ENCODE assay signal across 23 cellular contexts in genomic region chrX:53471346-53471745, GRCh38. TPM values are rescaled to one million over a fixed set of nuclear protein-coding genes. Genes with fewer than 3 reads are reported as not detected.
DNase-seq lines count a peak whose midpoint lies in the region; ATAC-seq and TF ChIP-seq lines count a peak whose summit lies in the region.
"Had no signal": no experiment of that assay in that cellular context is flagged by ENCODE, and none has a peak within 500 bp of the region (broad histone marks: within the 10 kb centered on the region; RNA-seq: fewer than 3 reads in every experiment).

No MANE protein-coding gene starts in this region.

- H3K9ac ChIP-seq in GM23248 = no peak overlapping the region
- H3K9ac ChIP-seq: BLaER1 had no signal

- no peaks in the 10 kb centered on the region for H4K20me1 ChIP-seq in GM23248 (ENCODE audit: insufficient read depth)
- H4K20me1 ChIP-seq: BLaER1 had no signal

- no peaks in the 10 kb centered on the region for H3K9me3 ChIP-seq in GM23248 (ENCODE audit: low read depth)
- H3K9me3 ChIP-seq: A549, BE2C, BLaER1 had no signal

- in situ Hi-C loops in GM23248 (cut with MboI) = no loop called here

- no peak for ATAC-seq in HG03135 (IDR thresholded peaks at IDR 0.05; ENCODE audit: unreplicated experiment)
- ATAC-seq: A549 had no signal

- H3K27me3 ChIP-seq in GM23248 (replicated peaks; ENCODE audit: insufficient read depth) = no peaks in the 10 kb centered on the region
- H3K27me3 ChIP-seq: BE2C had no signal

- H3K4me1 ChIP-seq in GM23248 (ENCODE audit: insufficient read depth) = peaks cover 13% of the 10 kb centered on the region
- H3K4me1 ChIP-seq: A549, BE2C, BLaER1 had no signal

- no peaks in the 10 kb centered on the region for H3K9me2 ChIP-seq in GM23248 (ENCODE audit: insufficient read depth)

- TF ChIP-seq CTCF in fibroblast of mammary gland (conservative IDR thresholded peaks at IDR 0.05; ENCODE audit: control insufficient read depth, insufficient read depth, low read depth, low read length) = no peak

- H2AFZ ChIP-seq in GM23248 = no peak overlapping the region

- no peaks in the 10 kb centered on the region for H3K36me3 ChIP-seq in GM23248 (ENCODE audit: low read depth)
- H3K36me3 ChIP-seq: BE2C, BLaER1 had no signal

- WGBS in GM23248 (ENCODE audit: low coverage in 1 of 2, low lambda C conversion rate in 2 of 2, missing lambda C conversion rate in 2 of 2), 2 experiments = 60 to 75% methylated on average over 3 of the region's 3 CpGs

- H3K27ac ChIP-seq in GM23248 = no peak overlapping the region
- H3K27ac ChIP-seq: 22Rv1, A549, BLaER1 had no signal

- no peak overlapping the region for H3K4me2 ChIP-seq in GM23248 (ENCODE audit: unreplicated experiment)
- H3K4me2 ChIP-seq: A549, BLaER1 had no signal

- peak; percentile 12 for DNase-seq in AG20443 (ENCODE audit: low spot score)
- DNase-seq in GM23248 = peak; percentile 26
- DNase-seq in RPMI7951 (ENCODE audit: low read depth) = peak; percentile 47
- DNase-seq in fibroblast of mammary gland (ENCODE audit: low read depth) = peak; percentile 50
- no peak for DNase-seq in SIG-M5 (lab: John Stamatoyannopoulos, UW)
- DNase-seq in NCI-H146 (lab: John Stamatoyannopoulos, UW) = no peak
- DNase-seq: BE2C; C1 segment of cervical spinal cord; CD4-positive, alpha-beta memory T cell; CD4-positive, CD25-positive, alpha-beta regulatory T cell; CD8-positive, alpha-beta memory T cell; COR-L47; DMS 273 treated with DMSO at 0.1 percent for 48 hours; DMS153; DMS53; DMS79; DND-41; EL; GDM1 had no signal

- no peaks in the 10 kb centered on the region for H3K79me2 ChIP-seq in GM23248 (ENCODE audit: insufficient read depth)

- H3F3A ChIP-seq in GM23248 (ENCODE audit: insufficient read depth) = no peaks in the 10 kb centered on the region

- H3K4me3 ChIP-seq in GM23248 (no peak overlapping the region), fibroblast of mammary gland (ENCODE audit: control insufficient read depth, low read depth, low read length) (no peak overlapping the region)
- H3K4me3 ChIP-seq: A549, BLaER1 had no signal

RNA-seq across cellular contexts. Expression of gene HSD17B10, which starts 37.2 kb away (rescaled TPM):
- 33.1 and 47.9 TPM in 2 replicates for total RNA-seq in GM23248 (2014; rRNA removed; shearing (Covaris generic))
- polyA plus RNA-seq in GM23248 (2016; fragmentation: Nextera tagmentation; extraction: Ambion mirVana) = 70.2 and 73.3 TPM in 2 replicates
- 139 and 144 TPM in 2 replicates for total RNA-seq in RPMI7951 (2014; rRNA removed; shearing (Covaris generic))

RNA-seq across cellular contexts. Expression of gene RIBC1, which starts 48.7 kb away (rescaled TPM):
- 0.25 and 0.32 TPM in 2 replicates for total RNA-seq in GM23248 (2014; rRNA removed; shearing (Covaris generic))
- 0.48 and 0.70 TPM in 2 replicates for polyA plus RNA-seq in GM23248 (2016; fragmentation: Nextera tagmentation; extraction: Ambion mirVana)
- 1.1 and 1.6 TPM in 2 replicates for total RNA-seq in RPMI7951 (2014; rRNA removed; shearing (Covaris generic))

RNA-seq across cellular contexts. Expression of gene SMC1A, which starts 48.9 kb away (rescaled TPM):
- total RNA-seq in GM23248 (2014; rRNA removed; shearing (Covaris generic)) = 16.8 and 21.1 TPM in 2 replicates
- polyA plus RNA-seq in GM23248 (2016; fragmentation: Nextera tagmentation; extraction: Ambion mirVana) = 29.1 and 31.4 TPM in 2 replicates
- 29.2 and 37.6 TPM in 2 replicates for total RNA-seq in RPMI7951 (2014; rRNA removed; shearing (Covaris generic))

Comparison
In these comparisons a context has a peak if more than half of its experiments do, and no peak if none do; other contexts are left out.
1. DNase-seq: peak in AG20443 (single experiment), GM23248 (single experiment), RPMI7951 (single experiment) and fibroblast of mammary gland (single experiment); none in SIG-M5 (single experiment) and NCI-H146 (single experiment).